In genomic region chr1:169212088-169212487, GRCh38 we compare ENCODE assay signal across 21 cellular contexts.
DNase-seq lines count a peak whose midpoint lies in the region; ATAC-seq and FAIRE-seq lines count a peak whose summit lies in the region.
"Had no signal": no experiment of that assay in that cellular context is flagged by ENCODE, and none has a peak within 500 bp of the region (broad histone marks: within the 10 kb centered on the region; RNA-seq: fewer than 3 reads in every experiment).

No MANE protein-coding gene starts in this region.

- no peaks in the 10 kb centered on the region for H3K27me3 ChIP-seq in small intestine (ENCODE audit: control insufficient read depth in 2 of 2, insufficient read depth in 2 of 2, low read length in 2 of 2)
- H3K27me3 ChIP-seq: BLaER1 treated with 17β-estradiol and CSF1 and Interleukin-3, amounts not matched to agents 10 nM and 100 nM had no signal

- H3K4me1 Mint-ChIP-seq in activated T-cell treated with anti-CD3 and anti-CD28 coated beads, Interleukin-2, amount 50 U/mL, for 4 hours (ENCODE audit: low read depth): no peaks in the 10 kb centered on the region
- H3K4me1 Mint-ChIP-seq: B cell, IgD-negative memory B cell had no signal

- ATAC-seq in activated T-cell treated with anti-CD3 and anti-CD28 coated beads, Interleukin-2, amount 50 U/mL, for 4 hours: no peak
- ATAC-seq in GM18870 (IDR thresholded peaks at IDR 0.05; ENCODE audit: unreplicated experiment): no peak
- ATAC-seq: CD8-positive, alpha-beta T cell; HCT116 had no signal

- peak; percentile 90 for FAIRE-seq in A204.1 (lab: Jason Lieb, UNC)
- FAIRE-seq in TTC549 (lab: Jason Lieb, UNC): peak; percentile 96
- peak; percentile 81 for FAIRE-seq in endometrium (lab: Jason Lieb, UNC)
- FAIRE-seq in small intestine (lab: Jason Lieb, UNC): peak; percentile 85
- FAIRE-seq: GM12891 had no signal

- H3K9me3 ChIP-seq in small intestine (ENCODE audit: control insufficient read depth, low read depth): no peaks in the 10 kb centered on the region

- no peaks in the 10 kb centered on the region for H3K9me3 Mint-ChIP-seq in activated T-cell treated with anti-CD3 and anti-CD28 coated beads, Interleukin-2, amount 50 U/mL, for 4 hours
- H3K9me3 Mint-ChIP-seq: CD8-positive, alpha-beta T cell; HFFc6 had no signal

- DNase-seq in small intestine (no peak), DMS79 (lab: John Stamatoyannopoulos, UW) (no peak)
- no peak for DNase-seq in activated T-cell treated with anti-CD3 and anti-CD28 coated beads, Interleukin-2, amount 50 U/mL, for 4 hours
- DNase-seq: 8988T; Calu3; CD8-positive, alpha-beta T cell; DND-41; EL; GOT3; H7; HFFc6 had no signal

- no peaks in the 10 kb centered on the region for H3K4me1 ChIP-seq in small intestine (ENCODE audit: control insufficient read depth in 2 of 2, insufficient read depth in 1 of 2, low read depth in 1 of 2, low read length in 1 of 2)
- H3K4me1 ChIP-seq: BLaER1 treated with 17β-estradiol and CSF1 and Interleukin-3, amounts not matched to agents 10 nM and 100 nM had no signal

- peaks cover 7% of the 10 kb centered on the region for H3K36me3 Mint-ChIP-seq in activated T-cell treated with anti-CD3 and anti-CD28 coated beads, Interleukin-2, amount 50 U/mL, for 4 hours (ENCODE audit: insufficient read depth)

- H3K4me3 Mint-ChIP-seq in activated T-cell treated with anti-CD3 and anti-CD28 coated beads, Interleukin-2, amount 50 U/mL, for 4 hours: no peak overlapping the region
- H3K4me3 Mint-ChIP-seq: B cell; CD8-positive, alpha-beta T cell; HFFc6; IgD-negative memory B cell had no signal

- no peaks in the 10 kb centered on the region for H3K27me3 Mint-ChIP-seq in activated T-cell treated with anti-CD3 and anti-CD28 coated beads, Interleukin-2, amount 50 U/mL, for 4 hours (ENCODE audit: low read depth)
- H3K27me3 Mint-ChIP-seq: B cell, IgD-negative memory B cell had no signal

- no peak overlapping the region for H3K4me3 ChIP-seq in small intestine (ENCODE audit: low read depth in 1 of 2, low read length in 2 of 2)
- H3K4me3 ChIP-seq: BLaER1 treated with 17β-estradiol and CSF1 and Interleukin-3, amounts not matched to agents 10 nM and 100 nM had no signal

- no peaks in the 10 kb centered on the region for H3K36me3 ChIP-seq in small intestine (ENCODE audit: control insufficient read depth in 2 of 2, insufficient read depth in 2 of 2, low read length in 2 of 2)

- H3K27ac ChIP-seq in small intestine (ENCODE audit: low read depth in 1 of 2, low read length in 1 of 2): no peak overlapping the region
- H3K27ac ChIP-seq: BLaER1 treated with 17β-estradiol and CSF1 and Interleukin-3, amounts not matched to agents 10 nM and 100 nM; HL-60 had no signal
